ENCODE assay signal across 8 cellular contexts in genomic region chr7:20172736-20173334, GRCh38. TPM values are rescaled to one million over a fixed set of nuclear protein-coding genes. Genes with fewer than 3 reads are reported as not detected.
DNase-seq lines count a peak whose midpoint lies in the region; ATAC-seq, FAIRE-seq and TF ChIP-seq lines count a peak whose summit lies in the region.

No MANE protein-coding gene starts in this region.

- H3K4me1 Mint-ChIP-seq in stimulated activated effector memory CD8-positive, alpha-beta T cell treated with anti-CD3 and anti-CD28 coated beads, Interleukin-12 subunit alpha, Interleukin-12 subunit beta, amount 100 ng/mL, for 72 hours, result no peaks in the 10 kb centered on the region

- H2AFZ ChIP-seq in KMS-11 (ENCODE audit: low read depth) (no peak overlapping the region), fibroblast of lung (ENCODE audit: low read length) (no peak overlapping the region)

- no peaks in the 10 kb centered on the region for H3K79me2 ChIP-seq in KMS-11 (ENCODE audit: insufficient read depth, low read depth)
- H3K79me2 ChIP-seq in fibroblast of lung (ENCODE audit: control insufficient read depth, insufficient read depth, low read length), result no peaks in the 10 kb centered on the region

- H3K4me3 ChIP-seq in KMS-11 (IDR thresholded peaks at IDR 0.05; ENCODE audit: insufficient read depth, low read depth, low read length), result no peak overlapping the region
- no peak overlapping the region for H3K4me3 ChIP-seq in SJCRH30
- H3K4me3 ChIP-seq in fibroblast of lung (replicated peaks in 1 of 4; ENCODE audit: control extremely low read depth in 1 of 4, insufficient read depth in 1 of 4, low read depth in 3 of 4, low read length in 4 of 4), result no peak overlapping the region
- H3K4me3 ChIP-seq in pancreas, result no peak overlapping the region

- no peak for FAIRE-seq in pancreas (lab: Jason Lieb, UNC)

- TF ChIP-seq CTCF in GM12873 (IDR thresholded peaks at IDR 0.05; ENCODE audit: insufficient read depth, low read depth, low read length, missing control alignments), result peak; percentile 73
- TF ChIP-seq CTCF in KMS-11 (conservative IDR thresholded peaks at IDR 0.05; ENCODE audit: low read depth, low read length), result peak; percentile 68
- peak; percentile 52 to 58 for TF ChIP-seq CTCF in fibroblast of lung (conservative IDR thresholded peaks at IDR 0.05 in 1 of 2, IDR thresholded peaks at IDR 0.05 in 1 of 2; ENCODE audit: low read depth in 1 of 2, low read length in 2 of 2)
- TF ChIP-seq CTCF in pancreas (IDR thresholded peaks at IDR 0.05), result peak in 1 of 4 donors; percentile 18

- no peaks in the 10 kb centered on the region for H3K9me3 Mint-ChIP-seq in stimulated activated effector memory CD8-positive, alpha-beta T cell treated with anti-CD3 and anti-CD28 coated beads, Interleukin-12 subunit alpha, Interleukin-12 subunit beta, amount 100 ng/mL, for 72 hours

- H3K9ac ChIP-seq in KMS-11 (no peak overlapping the region), fibroblast of lung (ENCODE audit: insufficient read depth, low read length) (no peak overlapping the region)

- H3K36me3 Mint-ChIP-seq in stimulated activated effector memory CD8-positive, alpha-beta T cell treated with anti-CD3 and anti-CD28 coated beads, Interleukin-12 subunit alpha, Interleukin-12 subunit beta, amount 100 ng/mL, for 72 hours, result no peaks in the 10 kb centered on the region

- H3K4me3 Mint-ChIP-seq in stimulated activated effector memory CD8-positive, alpha-beta T cell treated with anti-CD3 and anti-CD28 coated beads, Interleukin-12 subunit alpha, Interleukin-12 subunit beta, amount 100 ng/mL, for 72 hours, result no peak overlapping the region

- DNase-seq in AG20443 (ENCODE audit: low spot score) (peak; percentile 61), SJCRH30 (peak; percentile 63 to 81), fibroblast of lung (ENCODE audit: low read depth in 2 of 2) (peak; percentile 57 to 64), pancreas (peak in 3 of 6 donors; percentile 15 to 34 (median 22)), GOT3 (lab: John Stamatoyannopoulos, UW) (no peak)
- no peak for DNase-seq in stimulated activated effector memory CD8-positive, alpha-beta T cell treated with anti-CD3 and anti-CD28 coated beads, Interleukin-12 subunit alpha, Interleukin-12 subunit beta, amount 100 ng/mL, for 72 hours (ENCODE audit: low spot score in 2 of 2)

- H3K27me3 ChIP-seq in KMS-11 (ENCODE audit: insufficient read depth, low read depth) (no peaks in the 10 kb centered on the region), SJCRH30 (no peaks in the 10 kb centered on the region), fibroblast of lung (ENCODE audit: control insufficient read depth, insufficient read depth, low read length) (no peaks in the 10 kb centered on the region), pancreas (no peaks in the 10 kb centered on the region)

- peak in 3 of 4 donors; percentile 69 to 89 (median 81) for ATAC-seq in pancreas
- no peak for ATAC-seq in stimulated activated effector memory CD8-positive, alpha-beta T cell treated with anti-CD3 and anti-CD28 coated beads, Interleukin-12 subunit alpha, Interleukin-12 subunit beta, amount 100 ng/mL, for 72 hours

- H3K4me1 ChIP-seq in KMS-11 (ENCODE audit: low read depth, poor library complexity, severe bottlenecking) (peaks cover 3% of the 10 kb centered on the region), SJCRH30 (no peaks in the 10 kb centered on the region), fibroblast of lung (ENCODE audit: control insufficient read depth, extremely low read depth, insufficient read depth, low read length) (no peaks in the 10 kb centered on the region), pancreas (no peaks in the 10 kb centered on the region)

- H4K20me1 ChIP-seq in KMS-11 (ENCODE audit: insufficient read depth) (no peaks in the 10 kb centered on the region), fibroblast of lung (ENCODE audit: control insufficient read depth, extremely low read depth, insufficient read depth, low read length) (no peaks in the 10 kb centered on the region)

- intact Hi-C loops in pancreas (cut with DNase I), result no loop called here

- no peak overlapping the region for H3K27ac Mint-ChIP-seq in stimulated activated effector memory CD8-positive, alpha-beta T cell treated with anti-CD3 and anti-CD28 coated beads, Interleukin-12 subunit alpha, Interleukin-12 subunit beta, amount 100 ng/mL, for 72 hours

- H3K36me3 ChIP-seq in KMS-11 (ENCODE audit: insufficient read depth) (no peaks in the 10 kb centered on the region), SJCRH30 (no peaks in the 10 kb centered on the region), fibroblast of lung (ENCODE audit: control insufficient read depth, insufficient read depth, low read length) (no peaks in the 10 kb centered on the region), pancreas (no peaks in the 10 kb centered on the region)

- 56 to 67% methylated on average over 3 of the region's 3 CpGs for WGBS in pancreas, 2 donors

- H3K27ac ChIP-seq in KMS-11, result no peak overlapping the region
- no peak overlapping the region for H3K27ac ChIP-seq in SJCRH30
- no peak overlapping the region for H3K27ac ChIP-seq in fibroblast of lung (ENCODE audit: insufficient read depth, low read length)
- H3K27ac ChIP-seq in pancreas, result no peak overlapping the region

- H3K9me3 ChIP-seq in SJCRH30 (replicated peaks) (no peaks in the 10 kb centered on the region), fibroblast of lung (ENCODE audit: control insufficient read depth, insufficient read depth, low read depth, low read length) (no peaks in the 10 kb centered on the region), pancreas (no peaks in the 10 kb centered on the region)

- H3K4me2 ChIP-seq in KMS-11 (no peak overlapping the region), fibroblast of lung (ENCODE audit: extremely low read depth, insufficient read depth, low read length) (no peak overlapping the region)

RNA-seq across cellular contexts. Expression of gene MACC1, which starts 44.3 kb away (rescaled TPM):
- 0.08 TPM in 2 replicates for total RNA-seq in SJCRH30 (2014; rRNA removed; shearing (Covaris generic))
- 0.26 and 0.33 TPM in 2 replicates for total RNA-seq in fibroblast of lung
- under 0.01 and 0.01 TPM in 2 replicates for polyA plus RNA-seq in fibroblast of lung
- polyA plus RNA-seq in fibroblast of lung (2012), result not detected in 2 replicates
- not detected in 2 replicates for polyA minus RNA-seq in fibroblast of lung (ENCODE audit: low replicate concordance)
- 10 to 100 TPM in 3 of 6 donors, 1 to 10 TPM in 3; 8.7 to 27.0 (median 12.2) TPM for total RNA-seq in pancreas
- 1 to 10 TPM; 1.5 to 2.2 TPM for polyA plus RNA-seq in pancreas

Comparison
In these comparisons a context has a peak if more than half of its experiments do, and no peak if none do; other contexts are left out.
1. DNase-seq: peak in AG20443 (single experiment), SJCRH30 (2 of 2) and fibroblast of lung (2 of 2); none in GOT3 (single experiment) and stimulated activated effector memory CD8-positive, alpha-beta T cell treated with anti-CD3 and anti-CD28 coated beads, Interleukin-12 subunit alpha, Interleukin-12 subunit beta, amount 100 ng/mL, for 72 hours (0 of 2).